ENCODE assay signal across 1 cellular context in the genomic region with DNA sequence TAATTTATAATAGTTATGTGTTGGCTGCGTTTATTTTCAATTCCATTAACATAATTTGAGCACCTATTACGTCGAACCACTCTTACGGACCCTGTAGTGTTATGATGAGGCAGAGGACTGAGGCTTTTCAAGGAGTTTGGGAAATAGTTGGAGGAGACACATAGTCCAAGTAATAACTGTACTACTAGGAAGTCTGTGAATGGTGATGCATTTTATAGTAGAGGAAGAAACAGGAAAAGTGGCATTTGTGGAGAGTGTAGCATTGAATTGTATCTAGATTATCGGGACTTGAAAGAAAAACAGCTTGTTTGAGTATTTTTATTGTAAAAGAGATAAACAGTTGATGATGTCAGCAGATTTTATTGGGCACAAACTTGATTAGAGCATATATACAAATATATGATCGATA.
TF ChIP-seq lines count a peak whose summit lies in the region.

No MANE protein-coding gene starts in this region.

TF ChIP-seq in SK-N-SH, 30 proteins besides CTCF, POLR2A, EP300 and RAD21 (continued from another document):
- TF ChIP-seq, protein P1, sequence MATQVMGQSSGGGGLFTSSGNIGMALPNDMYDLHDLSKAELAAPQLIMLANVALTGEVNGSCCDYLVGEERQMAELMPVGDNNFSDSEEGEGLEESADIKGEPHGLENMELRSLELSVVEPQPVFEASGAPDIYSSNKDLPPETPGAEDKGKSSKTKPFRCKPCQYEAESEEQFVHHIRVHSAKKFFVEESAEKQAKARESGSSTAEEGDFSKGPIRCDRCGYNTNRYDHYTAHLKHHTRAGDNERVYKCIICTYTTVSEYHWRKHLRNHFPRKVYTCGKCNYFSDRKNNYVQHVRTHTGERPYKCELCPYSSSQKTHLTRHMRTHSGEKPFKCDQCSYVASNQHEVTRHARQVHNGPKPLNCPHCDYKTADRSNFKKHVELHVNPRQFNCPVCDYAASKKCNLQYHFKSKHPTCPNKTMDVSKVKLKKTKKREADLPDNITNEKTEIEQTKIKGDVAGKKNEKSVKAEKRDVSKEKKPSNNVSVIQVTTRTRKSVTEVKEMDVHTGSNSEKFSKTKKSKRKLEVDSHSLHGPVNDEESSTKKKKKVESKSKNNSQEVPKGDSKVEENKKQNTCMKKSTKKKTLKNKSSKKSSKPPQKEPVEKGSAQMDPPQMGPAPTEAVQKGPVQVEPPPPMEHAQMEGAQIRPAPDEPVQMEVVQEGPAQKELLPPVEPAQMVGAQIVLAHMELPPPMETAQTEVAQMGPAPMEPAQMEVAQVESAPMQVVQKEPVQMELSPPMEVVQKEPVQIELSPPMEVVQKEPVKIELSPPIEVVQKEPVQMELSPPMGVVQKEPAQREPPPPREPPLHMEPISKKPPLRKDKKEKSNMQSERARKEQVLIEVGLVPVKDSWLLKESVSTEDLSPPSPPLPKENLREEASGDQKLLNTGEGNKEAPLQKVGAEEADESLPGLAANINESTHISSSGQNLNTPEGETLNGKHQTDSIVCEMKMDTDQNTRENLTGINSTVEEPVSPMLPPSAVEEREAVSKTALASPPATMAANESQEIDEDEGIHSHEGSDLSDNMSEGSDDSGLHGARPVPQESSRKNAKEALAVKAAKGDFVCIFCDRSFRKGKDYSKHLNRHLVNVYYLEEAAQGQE (IDR thresholded peaks at IDR 0.05; ENCODE audit: low read depth, low read length), result no peak
